ENCODE assay signal across 22 cellular contexts in genomic region chr15:63572749-63573464, GRCh38. TPM values are rescaled to one million over a fixed set of nuclear protein-coding genes. Genes with fewer than 3 reads are reported as not detected.
DNase-seq lines count a peak whose midpoint lies in the region; ATAC-seq, FAIRE-seq and TF ChIP-seq lines count a peak whose summit lies in the region.
"Had no signal": no experiment of that assay in that cellular context is flagged by ENCODE, and none has a peak within 500 bp of the region (broad histone marks: within the 10 kb centered on the region; RNA-seq: fewer than 3 reads in every experiment).

No MANE protein-coding gene starts in this region.

- H3K27me3 ChIP-seq in thyroid gland: no peaks in the 10 kb centered on the region
- H3K27me3 ChIP-seq: testis had no signal

- DNase-seq in Right ventricle myocardium inferior (ENCODE audit: missing footprints) (no peak), cardiac septum (ENCODE audit: low spot score) (no peak), H54 (ENCODE audit: insufficient read length, low spot score) (no peak), thyroid gland (no peak), NOMO-1 treated with dmso at 0.1 percent for 144 hours (lab: John Stamatoyannopoulos, UW; ENCODE audit: unreplicated experiment) (no peak), T-helper 2 cell (no peak)
- DNase-seq in central memory CD8-positive, alpha-beta T cell (ENCODE audit: low spot score in 2 of 2): no peak
- DNase-seq: activated B cell treated with CpG ODN at 0.5 μM for 24 hours; activated CD4-positive, alpha-beta T cell treated with anti-CD3 and anti-CD28 coated beads, Interleukin-2, amount 50 U/mL, for 48 hours; anterior cingulate cortex; caudate nucleus; dermis blood vessel endothelial cell; kidney glomerular epithelial cell; mesendoderm; naive B cell; NCI-H1048; NCI-H1694 treated with DMSO at 0.1 percent for 48 hours; NCI-H345; stimulated activated naive CD4-positive, alpha-beta T cell treated with Interleukin-2 at 50 U/mL for 16 hours; testis had no signal

- intact Hi-C loops in Right ventricle myocardium inferior (cut with DNase I) (no loop called here), cardiac septum (cut with DNase I) (no loop called here), thyroid gland (cut with DNase I) (no loop called here)

- H3K4me3 Mint-ChIP-seq in central memory CD8-positive, alpha-beta T cell: no peak overlapping the region
- H3K4me3 Mint-ChIP-seq: activated B cell treated with CpG ODN at 0.5 μM for 24 hours, CD14-positive monocyte, naive B cell had no signal

- no peak for TF ChIP-seq POLR2A in H54 (IDR thresholded peaks at IDR 0.05; ENCODE audit: low read depth, low read length)
- TF ChIP-seq POLR2A in thyroid gland (IDR thresholded peaks at IDR 0.05): no peak

- H3K27ac ChIP-seq in thyroid gland: peak overlapping the region in 2 of 3 donors; percentile 26 to 35
- H3K27ac ChIP-seq: HL-60, testis had no signal

- peak; percentile 59 for ATAC-seq in Right ventricle myocardium inferior
- no peak for ATAC-seq in central memory CD8-positive, alpha-beta T cell (replicated peaks; ENCODE audit: extremely low read depth, poor library complexity, severe bottlenecking)

- FAIRE-seq in H54 (lab: Jason Lieb, UNC): peak; percentile 6

- H3K4me1 Mint-ChIP-seq in central memory CD8-positive, alpha-beta T cell: peaks cover 6% of the 10 kb centered on the region
- H3K4me1 Mint-ChIP-seq: activated B cell treated with CpG ODN at 0.5 μM for 24 hours, CD14-positive monocyte had no signal

- H3K9me3 Mint-ChIP-seq in central memory CD8-positive, alpha-beta T cell: no peaks in the 10 kb centered on the region
- H3K9me3 Mint-ChIP-seq: activated B cell treated with CpG ODN at 0.5 μM for 24 hours, CD14-positive monocyte, naive B cell had no signal

- no peak overlapping the region for H3K4me3 ChIP-seq in thyroid gland (replicated peaks in 1 of 3)
- H3K4me3 ChIP-seq: testis had no signal

- H3K27me3 Mint-ChIP-seq in central memory CD8-positive, alpha-beta T cell: no peaks in the 10 kb centered on the region
- H3K27me3 Mint-ChIP-seq: activated B cell treated with CpG ODN at 0.5 μM for 24 hours, naive B cell had no signal

- H3K36me3 ChIP-seq in thyroid gland: peaks cover 0 to 2% of the 10 kb centered on the region in 2 donors

- H3K36me3 Mint-ChIP-seq in central memory CD8-positive, alpha-beta T cell (ENCODE audit: insufficient read depth): peaks cover 47% of the 10 kb centered on the region

- WGBS in thyroid gland, 2 donors: 60 to 68% methylated on average over 7 of the region's 7 CpGs

- no peak for TF ChIP-seq CTCF in thyroid gland (IDR thresholded peaks at IDR 0.05)

- H3K27ac Mint-ChIP-seq in central memory CD8-positive, alpha-beta T cell (ENCODE audit: low read depth): peak overlapping the region; percentile 59
- H3K27ac Mint-ChIP-seq: activated B cell treated with CpG ODN at 0.5 μM for 24 hours had no signal

- peaks cover 7 to 12% of the 10 kb centered on the region in 2 donors for H3K4me1 ChIP-seq in thyroid gland
- H3K4me1 ChIP-seq: testis had no signal

- H3K9me3 ChIP-seq in thyroid gland: no peaks in the 10 kb centered on the region
- H3K9me3 ChIP-seq: testis had no signal

RNA-seq across cellular contexts. Expression of gene FBXL22, which starts 24.3 kb away (rescaled TPM):
- total RNA-seq in Right ventricle myocardium inferior: 33.2 TPM
- 23.1 TPM for total RNA-seq in cardiac septum
- 1 to 10 TPM in 3 of 4 donors, under 1 TPM in 1; 0.92 to 3.8 (median 2.3) TPM for total RNA-seq in thyroid gland
- total RNA-seq: dermis blood vessel endothelial cell had no signal
